ENCODE assay signal across 29 cellular contexts in the genomic region with DNA sequence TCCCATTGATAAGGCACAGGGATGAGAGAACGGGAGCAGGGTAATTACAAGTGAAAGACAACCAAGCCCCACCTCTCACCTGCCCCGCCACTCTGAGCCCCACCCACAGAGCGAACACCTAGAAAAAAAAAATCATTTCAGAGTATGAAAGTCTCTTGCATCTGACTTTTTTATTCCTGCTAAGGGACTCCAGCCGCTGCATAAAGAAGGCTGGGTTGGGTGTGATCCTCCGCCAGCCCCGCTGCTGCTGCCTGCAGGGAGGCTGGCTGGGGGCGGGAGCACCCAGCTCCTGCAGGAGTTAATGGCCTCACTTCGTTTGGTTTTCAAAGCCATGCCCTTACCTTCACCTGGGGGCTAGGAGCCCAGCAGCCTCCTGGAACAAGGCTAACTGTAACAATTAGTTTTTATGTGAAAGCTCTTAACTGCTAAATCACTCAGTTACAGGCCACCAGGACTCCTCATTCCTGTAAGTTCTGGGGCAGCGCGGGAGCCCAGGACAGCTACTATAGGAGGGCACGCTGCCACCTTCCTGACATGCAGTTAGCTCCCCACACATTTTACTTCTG.
DNase-seq lines count a peak whose midpoint lies in the region; ATAC-seq and TF ChIP-seq lines count a peak whose summit lies in the region.
"Had no signal": no experiment of that assay in that cellular context is flagged by ENCODE, and none has a peak within 500 bp of the region (broad histone marks: within the 10 kb centered on the region; RNA-seq: fewer than 3 reads in every experiment).

No MANE protein-coding gene starts in this region.

- H3K27me3 Mint-ChIP-seq in H9 (ENCODE audit: low read depth) = peaks cover 13% of the 10 kb centered on the region
- H3K27me3 Mint-ChIP-seq in T-cell = peaks cover 12 to 18% of the 10 kb centered on the region in 2 donors
- peaks cover 0 to 20% (median 13%) of the 10 kb centered on the region in 5 donors for H3K27me3 Mint-ChIP-seq in naive thymus-derived CD4-positive, alpha-beta T cell
- H3K27me3 Mint-ChIP-seq in activated CD8-positive, alpha-beta memory T cell treated with anti-CD3 and anti-CD28 coated beads, Interleukin-2, amount 10 ng/mL, durations not matched to agents 7 days and 5 days = peaks cover 9% of the 10 kb centered on the region
- peaks cover 11% of the 10 kb centered on the region for H3K27me3 Mint-ChIP-seq in stimulated activated naive CD8-positive, alpha-beta T cell treated with anti-CD3 and anti-CD28 coated beads, Interleukin-15, amount 100 ng/mL, for 72 hours

- no peaks in the 10 kb centered on the region for H3K9me3 ChIP-seq in H9 (ENCODE audit: control insufficient read depth, low read depth, low read length)
- H3K9me3 ChIP-seq in naive thymus-derived CD4-positive, alpha-beta T cell (ENCODE audit: control insufficient read depth in 2 of 3, low read length in 3 of 3) = no peaks in the 10 kb centered on the region
- H3K9me3 ChIP-seq: BLaER1 treated with 17β-estradiol and CSF1 and Interleukin-3, amounts not matched to agents 10 nM and 100 nM; breast epithelium; left lung; SJCRH30; upper lobe of left lung had no signal

- no peaks in the 10 kb centered on the region for H3K27me3 ChIP-seq in H9 (ENCODE audit: insufficient read depth, low read length)
- no peaks in the 10 kb centered on the region for H3K27me3 ChIP-seq in naive thymus-derived CD4-positive, alpha-beta T cell (ENCODE audit: control insufficient read depth in 2 of 2, insufficient read depth in 2 of 2, low read length in 2 of 2)
- H3K27me3 ChIP-seq: BLaER1 treated with 17β-estradiol and CSF1 and Interleukin-3, amounts not matched to agents 10 nM and 100 nM; breast epithelium; upper lobe of left lung had no signal

- no peak overlapping the region for H3K56ac ChIP-seq in H9 (ENCODE audit: insufficient read length, low read depth, low read length)

- no peak overlapping the region for H3K18ac ChIP-seq in H9 (ENCODE audit: insufficient read length, low read depth, low read length)

- H4K91ac ChIP-seq in H9 (ENCODE audit: insufficient read length, low read depth, low read length) = no peak overlapping the region

- H3K14ac ChIP-seq in H9 (ENCODE audit: insufficient read depth, low read length) = no peak overlapping the region; the same call in 1 of the 2 replicates

- no peak overlapping the region for H4K5ac ChIP-seq in H9 (ENCODE audit: insufficient read length, low read depth, low read length)

- peak overlapping the region; percentile 40 for H3K4me2 ChIP-seq in H9 (ENCODE audit: insufficient read depth, insufficient read length, low read length)

- CTCF ChIA-PET in T-cell (lab: Charles Lee) = no interaction called here
- CTCF ChIA-PET in naive thymus-derived CD4-positive, alpha-beta T cell (lab: Charles Lee) = interaction anchor here (0.9 kb wide), 1 partner anchor 84 kb away, joined by 3 read pairs; no protein-coding TSS in a partner anchor
- CTCF ChIA-PET in activated CD8-positive, alpha-beta memory T cell treated with anti-CD3 and anti-CD28 coated beads, Interleukin-2, amount 10 ng/mL, durations not matched to agents 7 days and 5 days (lab: Charles Lee) = interaction anchor here (1.0 kb wide), 1 partner anchor 14 kb away, joined by 3 read pairs; no protein-coding TSS in a partner anchor

- no peaks in the 10 kb centered on the region for H3K36me3 ChIP-seq in naive thymus-derived CD4-positive, alpha-beta T cell (ENCODE audit: control insufficient read depth in 2 of 3, insufficient read depth in 3 of 3, low read length in 3 of 3)
- H3K36me3 ChIP-seq: BLaER1 treated with 17β-estradiol and CSF1 and Interleukin-3, amounts not matched to agents 10 nM and 100 nM; breast epithelium; left lung; SJCRH30; upper lobe of left lung had no signal

- H2AFZ ChIP-seq in H9 (ENCODE audit: low read length) = no peak overlapping the region

- H3K23ac ChIP-seq in H9 (ENCODE audit: insufficient read length, low read depth, low read length) = no peak overlapping the region

- no peak for ATAC-seq in T-cell (replicated peaks in 1 of 4)
- no peak for ATAC-seq in naive thymus-derived CD4-positive, alpha-beta T cell
- ATAC-seq in activated CD8-positive, alpha-beta memory T cell treated with anti-CD3 and anti-CD28 coated beads, Interleukin-2, amount 10 ng/mL, durations not matched to agents 7 days and 5 days = no peak
- no peak for ATAC-seq in stimulated activated naive CD8-positive, alpha-beta T cell treated with anti-CD3 and anti-CD28 coated beads, Interleukin-15, amount 100 ng/mL, for 72 hours
- ATAC-seq: left lung had no signal

- H3K79me2 ChIP-seq in H9 (ENCODE audit: insufficient read depth, low read length) = no peaks in the 10 kb centered on the region

- H2BK15ac ChIP-seq in H9 (ENCODE audit: low read depth, low read length) = no peak overlapping the region

- H3K9me3 Mint-ChIP-seq in H9 (no peaks in the 10 kb centered on the region), T-cell (no peaks in the 10 kb centered on the region)
- no peaks in the 10 kb centered on the region for H3K9me3 Mint-ChIP-seq in naive thymus-derived CD4-positive, alpha-beta T cell
- H3K9me3 Mint-ChIP-seq in activated CD8-positive, alpha-beta memory T cell treated with anti-CD3 and anti-CD28 coated beads, Interleukin-2, amount 10 ng/mL, durations not matched to agents 7 days and 5 days (ENCODE audit: low read depth) = no peaks in the 10 kb centered on the region
- no peaks in the 10 kb centered on the region for H3K9me3 Mint-ChIP-seq in stimulated activated naive CD8-positive, alpha-beta T cell treated with anti-CD3 and anti-CD28 coated beads, Interleukin-15, amount 100 ng/mL, for 72 hours
- H3K9me3 Mint-ChIP-seq: IgD-negative memory B cell had no signal

- no peak for TF ChIP-seq CTCF in H9 (conservative IDR thresholded peaks at IDR 0.05)

- H3K4me1 ChIP-seq in H9 (ENCODE audit: insufficient read depth, low read length) = peaks cover 5% of the 10 kb centered on the region; the same call in 1 of the 2 replicates
- H3K4me1 ChIP-seq in naive thymus-derived CD4-positive, alpha-beta T cell (ENCODE audit: control insufficient read depth in 2 of 2, insufficient read depth in 2 of 2, low read length in 2 of 2) = no peaks in the 10 kb centered on the region
- H3K4me1 ChIP-seq: breast epithelium, left lung, SJCRH30 had no signal

- H3K4me3 ChIP-seq in naive thymus-derived CD4-positive, alpha-beta T cell (ENCODE audit: low read length) = no peak overlapping the region
- H3K4me3 ChIP-seq: BLaER1 treated with 17β-estradiol and CSF1 and Interleukin-3, amounts not matched to agents 10 nM and 100 nM; breast epithelium; left lung; SJCRH30; upper lobe of left lung had no signal

- H4K8ac ChIP-seq in H9 (replicated peaks; ENCODE audit: insufficient read length, low read depth, low read length) = no peak overlapping the region

- H3K27ac Mint-ChIP-seq in H9 (no peak overlapping the region), T-cell (peak overlapping the region in 1 of 2 donors; percentile 39)
- no peak overlapping the region for H3K27ac Mint-ChIP-seq in naive thymus-derived CD4-positive, alpha-beta T cell
- H3K27ac Mint-ChIP-seq in activated CD8-positive, alpha-beta memory T cell treated with anti-CD3 and anti-CD28 coated beads, Interleukin-2, amount 10 ng/mL, durations not matched to agents 7 days and 5 days = no peak overlapping the region
- H3K27ac Mint-ChIP-seq in stimulated activated naive CD8-positive, alpha-beta T cell treated with anti-CD3 and anti-CD28 coated beads, Interleukin-15, amount 100 ng/mL, for 72 hours = no peak overlapping the region
- H3K27ac Mint-ChIP-seq: IgD-negative memory B cell had no signal

- no peak overlapping the region for H3T11ph ChIP-seq in H9 (ENCODE audit: low read length)

- no peak overlapping the region for H3K27ac ChIP-seq in H9 (ENCODE audit: insufficient read length, low read depth, low read length)
- no peak overlapping the region for H3K27ac ChIP-seq in naive thymus-derived CD4-positive, alpha-beta T cell (ENCODE audit: low read depth, low read length)
- H3K27ac ChIP-seq: BLaER1 treated with 17β-estradiol and CSF1 and Interleukin-3, amounts not matched to agents 10 nM and 100 nM; breast epithelium; epithelial cell of prostate; left lung; SJCRH30; upper lobe of left lung had no signal

- H3K4me3 Mint-ChIP-seq in H9 (peak overlapping the region; percentile 44 to 71), T-cell (peak overlapping the region in 2 of 3 donors; percentile 32 to 41)
- peak overlapping the region in 5 of 10 donors; percentile 21 to 54 (median 41) for H3K4me3 Mint-ChIP-seq in naive thymus-derived CD4-positive, alpha-beta T cell
- no peak overlapping the region for H3K4me3 Mint-ChIP-seq in activated CD8-positive, alpha-beta memory T cell treated with anti-CD3 and anti-CD28 coated beads, Interleukin-2, amount 10 ng/mL, durations not matched to agents 7 days and 5 days
- peak overlapping the region in 1 of 2 donors; percentile 18 for H3K4me3 Mint-ChIP-seq in stimulated activated naive CD8-positive, alpha-beta T cell treated with anti-CD3 and anti-CD28 coated beads, Interleukin-15, amount 100 ng/mL, for 72 hours

- no CpG with 5 or more reads among the region's 11 CpGs for WGBS in H9 (ENCODE audit: extremely low coverage, insufficient read length, low lambda C conversion rate)

- peak; percentile 50 for DNase-seq in H9
- DNase-seq in T-cell = no peak
- DNase-seq in iPS-NIHi7 (ENCODE audit: extremely low spot score) = peak; percentile 67
- peak; percentile 27 for DNase-seq in putamen (ENCODE audit: low spot score)
- DNase-seq in naive thymus-derived CD4-positive, alpha-beta T cell = no peak
- no peak for DNase-seq in activated CD8-positive, alpha-beta memory T cell treated with anti-CD3 and anti-CD28 coated beads, Interleukin-2, amount 10 ng/mL, durations not matched to agents 7 days and 5 days
- DNase-seq in stimulated activated naive CD8-positive, alpha-beta T cell treated with anti-CD3 and anti-CD28 coated beads, Interleukin-15, amount 100 ng/mL, for 72 hours = no peak
- DNase-seq: activated CD4-positive, alpha-beta T cell treated with anti-CD3 and anti-CD28 coated beads, Interleukin-2, amount 50 U/mL, for 4 hours; activated naive CD4-positive, alpha-beta T cell treated with Interleukin-2 at 50 U/mL for 16 hours; amniotic stem cell; COR-L47; effector CD4-positive, alpha-beta T cell; GF-D8; glutamatergic neuron; naive B cell; NCI-H1092; NCI-H1930; NCI-H2227 treated with DMSO at 0.1 percent for 48 hours; NCI-H774; retina; SJCRH30; stimulated activated CD4-positive, alpha-beta T cell treated with anti-CD3 and anti-CD28 coated beads, Interleukin-2, amount 100 ng/mL, for 24 hours; substantia nigra; upper lobe of left lung had no signal

- POLR2A ChIA-PET in T-cell (lab: Charles Lee) = no interaction called here
- POLR2A ChIA-PET in naive thymus-derived CD4-positive, alpha-beta T cell (lab: Charles Lee) = no interaction called here

- no peak overlapping the region for H2BK12ac ChIP-seq in H9 (ENCODE audit: insufficient read length, low read depth, low read length)

- H2AK5ac ChIP-seq in H9 (ENCODE audit: insufficient read length, low read length) = no peak overlapping the region

- no peak overlapping the region for H3K4ac ChIP-seq in H9 (ENCODE audit: low read depth, low read length)

- H2BK5ac ChIP-seq in H9 (ENCODE audit: insufficient read length, low read length) = no peak overlapping the region

- no peaks in the 10 kb centered on the region for H3K23me2 ChIP-seq in H9 (ENCODE audit: insufficient read length, low read depth, low read length, poor library complexity, severe bottlenecking)

- no peaks in the 10 kb centered on the region for H3K79me1 ChIP-seq in H9 (ENCODE audit: insufficient read depth, low read depth, low read length, poor library complexity, severe bottlenecking)

- no peak overlapping the region for H3K9ac ChIP-seq in H9 (ENCODE audit: extremely low read depth, insufficient read length, low read length)
- H3K9ac ChIP-seq: BLaER1 treated with 17β-estradiol and CSF1 and Interleukin-3, amounts not matched to agents 10 nM and 100 nM had no signal

- H3K4me1 Mint-ChIP-seq in H9 = peaks cover 24 to 31% of the 10 kb centered on the region in 2 experiments
- peaks cover 0 to 11% (median 1%) of the 10 kb centered on the region in 3 donors for H3K4me1 Mint-ChIP-seq in T-cell
- peaks cover 0 to 7% (median 0%) of the 10 kb centered on the region in 7 donors for H3K4me1 Mint-ChIP-seq in naive thymus-derived CD4-positive, alpha-beta T cell
- peaks cover 9% of the 10 kb centered on the region for H3K4me1 Mint-ChIP-seq in activated CD8-positive, alpha-beta memory T cell treated with anti-CD3 and anti-CD28 coated beads, Interleukin-2, amount 10 ng/mL, durations not matched to agents 7 days and 5 days
- H3K4me1 Mint-ChIP-seq in stimulated activated naive CD8-positive, alpha-beta T cell treated with anti-CD3 and anti-CD28 coated beads, Interleukin-15, amount 100 ng/mL, for 72 hours = peaks cover 28% of the 10 kb centered on the region

- H2BK120ac ChIP-seq in H9 (ENCODE audit: low read depth, low read length, poor library complexity, severe bottlenecking) = no peak overlapping the region

- intact Hi-C loops in naive thymus-derived CD4-positive, alpha-beta T cell (cut with micrococcal nuclease) = no loop called here

- no peak overlapping the region for H2BK20ac ChIP-seq in H9 (ENCODE audit: low read depth, low read length, poor library complexity, severe bottlenecking)

- no peaks in the 10 kb centered on the region for H4K20me1 ChIP-seq in H9 (ENCODE audit: control insufficient read depth, insufficient read depth, insufficient read length)
- H4K20me1 ChIP-seq: BLaER1 treated with 17β-estradiol and CSF1 and Interleukin-3, amounts not matched to agents 10 nM and 100 nM had no signal

- H3K36me3 Mint-ChIP-seq in H9 (ENCODE audit: insufficient read depth in 1 of 3, low read depth in 3 of 3) (no peaks in the 10 kb centered on the region; a peak in 1 of 7 replicates), T-cell (no peaks in the 10 kb centered on the region)
- H3K36me3 Mint-ChIP-seq in naive thymus-derived CD4-positive, alpha-beta T cell = no peaks in the 10 kb centered on the region
- no peaks in the 10 kb centered on the region for H3K36me3 Mint-ChIP-seq in activated CD8-positive, alpha-beta memory T cell treated with anti-CD3 and anti-CD28 coated beads, Interleukin-2, amount 10 ng/mL, durations not matched to agents 7 days and 5 days
- H3K36me3 Mint-ChIP-seq: IgD-negative memory B cell, naive B cell had no signal

Comparison
In these comparisons a context has a peak if more than half of its experiments do, and no peak if none do; other contexts are left out.
1. DNase-seq: peak in H9 (single experiment), iPS-NIHi7 (single experiment) and putamen (single experiment); none in T-cell (0 of 34), naive thymus-derived CD4-positive, alpha-beta T cell (0 of 9), activated CD8-positive, alpha-beta memory T cell treated with anti-CD3 and anti-CD28 coated beads, Interleukin-2, amount 10 ng/mL, durations not matched to agents 7 days and 5 days (single experiment) and stimulated activated naive CD8-positive, alpha-beta T cell treated with anti-CD3 and anti-CD28 coated beads, Interleukin-15, amount 100 ng/mL, for 72 hours (0 of 2).
2. CTCF ChIA-PET loops: an anchor here in naive thymus-derived CD4-positive, alpha-beta T cell (0.9 kb wide) and activated CD8-positive, alpha-beta memory T cell treated with anti-CD3 and anti-CD28 coated beads, Interleukin-2, amount 10 ng/mL, durations not matched to agents 7 days and 5 days (1.0 kb wide); none called in T-cell.